14 cellular contexts compared by ENCODE assay signal in genomic region chr2:109440507-109441156, GRCh38.
"Had no signal": no experiment of that assay in that cellular context is flagged by ENCODE, and none has a peak within 500 bp of the region (broad histone marks: within the 10 kb centered on the region; RNA-seq: fewer than 3 reads in every experiment).

No MANE protein-coding gene starts in this region.

- H3K4me1 Mint-ChIP-seq: stimulated activated memory B cell treated with anti-CD40 and anti-IgM and Interleukin-4, amounts not matched to agents 10 μg/mL and 1 μg/mL and 100 μg/mL, for 72 hours had no signal

- H3K36me3 ChIP-seq: SJCRH30 had no signal

- DNase-seq: activated CD4-positive, alpha-beta T cell treated with anti-CD3 and anti-CD28 coated beads for 1 hour; activated CD4-positive, alpha-beta T cell treated with anti-CD3 and anti-CD28 coated beads, Interleukin-2, amount 50 U/mL, for 48 hours; activated gamma-delta T cell treated with Interleukin-2 at 50 U/mL for 16 hours; activated T-cell treated with anti-CD3 and anti-CD28 coated beads, Interleukin-2, amount 50 U/mL, for 4 hours; midbrain; right cardiac atrium; SJCRH30; spleen; stimulated activated CD4-positive, alpha-beta T cell treated with anti-CD3 and anti-CD28 coated beads, Interleukin-1b, Interleukin-23, amount 100 ng/mL, for 48 hours; T-helper 9 cell; upper lobe of left lung had no signal

- ATAC-seq: activated T-cell treated with anti-CD3 and anti-CD28 coated beads, Interleukin-2, amount 50 U/mL, for 4 hours; heart left ventricle; right cardiac atrium; stimulated activated memory B cell treated with anti-CD40 and anti-IgM and Interleukin-4, amounts not matched to agents 10 μg/mL and 1 μg/mL and 100 μg/mL, for 72 hours had no signal

- H3K4me3 ChIP-seq: heart left ventricle, SJCRH30, spleen, upper lobe of left lung had no signal

- H3K4me1 ChIP-seq: spleen had no signal

- H3K27ac Mint-ChIP-seq: progenitor cell of endocrine pancreas; stimulated activated memory B cell treated with anti-CD40 and anti-IgM and Interleukin-4, amounts not matched to agents 10 μg/mL and 1 μg/mL and 100 μg/mL, for 72 hours had no signal

- H3K27ac ChIP-seq: heart left ventricle, SJCRH30, spleen, upper lobe of left lung had no signal

- H3K27me3 ChIP-seq: heart left ventricle, SJCRH30, spleen, upper lobe of left lung had no signal

- H3K4me3 Mint-ChIP-seq: activated T-cell treated with anti-CD3 and anti-CD28 coated beads, Interleukin-2, amount 50 U/mL, for 4 hours; stimulated activated memory B cell treated with anti-CD40 and anti-IgM and Interleukin-4, amounts not matched to agents 10 μg/mL and 1 μg/mL and 100 μg/mL, for 72 hours had no signal
